Comparison of ENCODE assay signal across 10 cellular contexts in genomic region chr3:152505926-152506325, GRCh38.
DNase-seq lines count a peak whose midpoint lies in the region; ATAC-seq lines count a peak whose summit lies in the region.
"Had no signal": no experiment of that assay in that cellular context is flagged by ENCODE, and none has a peak within 500 bp of the region (broad histone marks: within the 10 kb centered on the region; RNA-seq: fewer than 3 reads in every experiment).

No MANE protein-coding gene starts in this region.

- no peak overlapping the region for H3K4me3 ChIP-seq in neuronal stem cell (ENCODE audit: low read length in 2 of 2)

- peak overlapping the region; percentile 38 for H3K27ac Mint-ChIP-seq in activated naive CD8-positive, alpha-beta T cell treated with anti-CD3 and anti-CD28 coated beads, Interleukin-2, amount 10 ng/mL, durations not matched to agents 7 days and 5 days

- peaks cover 5% of the 10 kb centered on the region for H3K36me3 Mint-ChIP-seq in activated naive CD8-positive, alpha-beta T cell treated with anti-CD3 and anti-CD28 coated beads, Interleukin-2, amount 10 ng/mL, durations not matched to agents 7 days and 5 days

- no peaks in the 10 kb centered on the region for H3K9me3 ChIP-seq in neuronal stem cell (replicated peaks in 1 of 2; ENCODE audit: control insufficient read depth in 2 of 2, insufficient read depth in 1 of 2, low read depth in 1 of 2, low read length in 2 of 2)

- no peaks in the 10 kb centered on the region for H3K4me1 ChIP-seq in neuronal stem cell (ENCODE audit: control insufficient read depth in 2 of 2, insufficient read depth in 1 of 2, low read depth in 1 of 2, low read length in 2 of 2)
- H3K4me1 ChIP-seq: foreskin keratinocyte had no signal

- H3K4me1 Mint-ChIP-seq in activated naive CD8-positive, alpha-beta T cell treated with anti-CD3 and anti-CD28 coated beads, Interleukin-2, amount 10 ng/mL, durations not matched to agents 7 days and 5 days = peaks cover 10% of the 10 kb centered on the region

- H3K27me3 Mint-ChIP-seq in activated naive CD8-positive, alpha-beta T cell treated with anti-CD3 and anti-CD28 coated beads, Interleukin-2, amount 10 ng/mL, durations not matched to agents 7 days and 5 days = peaks cover 4% of the 10 kb centered on the region

- no peak overlapping the region for H2BK12ac ChIP-seq in neuronal stem cell (ENCODE audit: low read length)

- H3K18ac ChIP-seq in neuronal stem cell (ENCODE audit: low read length) = no peak overlapping the region

- no peak overlapping the region for H3K4me2 ChIP-seq in neuronal stem cell (ENCODE audit: insufficient read depth, low read length, poor library complexity, severe bottlenecking)

- no peak overlapping the region for H2BK120ac ChIP-seq in neuronal stem cell (ENCODE audit: low read depth, low read length)

- DNase-seq in activated naive CD8-positive, alpha-beta T cell treated with anti-CD3 and anti-CD28 coated beads, Interleukin-2, amount 10 ng/mL, durations not matched to agents 7 days and 5 days = peak; percentile 42
- DNase-seq in NCI-H446 (lab: John Stamatoyannopoulos, UW) (no peak), NCI-H2196 (lab: John Stamatoyannopoulos, UW; ENCODE audit: unreplicated experiment) (no peak), neuronal stem cell (ENCODE audit: low spot score) (no peak)
- DNase-seq in stimulated activated naive CD4-positive, alpha-beta T cell (lab: John Stamatoyannopoulos, UW) = no peak
- DNase-seq: foreskin keratinocyte, NCI-H524 treated with DMSO at 0.1 percent for 48 hours had no signal

- peak overlapping the region; percentile 28 for H3K4me3 Mint-ChIP-seq in activated naive CD8-positive, alpha-beta T cell treated with anti-CD3 and anti-CD28 coated beads, Interleukin-2, amount 10 ng/mL, durations not matched to agents 7 days and 5 days

- WGBS in neuronal stem cell (ENCODE audit: extremely low coverage in 2 of 2, insufficient read length in 2 of 2, insufficient replicate concordance in 1 of 2), 2 donors = no CpG with 5 or more reads among the region's 5 CpGs

- H2AFZ ChIP-seq in neuronal stem cell (ENCODE audit: low read length) = no peak overlapping the region

- POLR2A ChIA-PET in activated naive CD8-positive, alpha-beta T cell treated with anti-CD3 and anti-CD28 coated beads, Interleukin-2, amount 10 ng/mL, durations not matched to agents 7 days and 5 days (lab: Charles Lee) = interaction anchor here (1.0 kb wide), 1 partner anchor 231 kb away, joined by 3 read pairs; no protein-coding TSS in a partner anchor

- H2AK5ac ChIP-seq in neuronal stem cell (ENCODE audit: low read depth, low read length) = no peak overlapping the region

- H3K27ac ChIP-seq in neuronal stem cell (replicated peaks; ENCODE audit: low read length) = no peak overlapping the region
- H3K27ac ChIP-seq: foreskin keratinocyte had no signal

- no peaks in the 10 kb centered on the region for H3K79me1 ChIP-seq in neuronal stem cell (ENCODE audit: low read depth, low read length)

- H3K14ac ChIP-seq in neuronal stem cell (ENCODE audit: low read length) = no peak overlapping the region

- H3K9me3 Mint-ChIP-seq in activated naive CD8-positive, alpha-beta T cell treated with anti-CD3 and anti-CD28 coated beads, Interleukin-2, amount 10 ng/mL, durations not matched to agents 7 days and 5 days = peaks cover 1% of the 10 kb centered on the region

- no peak overlapping the region for H2BK15ac ChIP-seq in neuronal stem cell (ENCODE audit: low read length)

- H3K9ac ChIP-seq in neuronal stem cell (ENCODE audit: low read depth, low read length, poor library complexity) = no peak overlapping the region

- H4K8ac ChIP-seq in neuronal stem cell (ENCODE audit: low read depth, low read length) = no peak overlapping the region

- no peak overlapping the region for H3K4ac ChIP-seq in neuronal stem cell (ENCODE audit: low read length)

- H3K23ac ChIP-seq in neuronal stem cell (ENCODE audit: low read depth, low read length, poor library complexity) = no peak overlapping the region

- ATAC-seq in GM18519 (IDR thresholded peaks at IDR 0.05; ENCODE audit: low FRiP score, unreplicated experiment) (peak; percentile 85), GM21360 (IDR thresholded peaks at IDR 0.05; ENCODE audit: unreplicated experiment) (peak; percentile 83), HG03097 (IDR thresholded peaks at IDR 0.05; ENCODE audit: low FRiP score, unreplicated experiment) (peak; percentile 86)
- peak; percentile 96 for ATAC-seq in activated naive CD8-positive, alpha-beta T cell treated with anti-CD3 and anti-CD28 coated beads, Interleukin-2, amount 10 ng/mL, durations not matched to agents 7 days and 5 days (ENCODE audit: low read depth)
- ATAC-seq: foreskin keratinocyte had no signal

- H3K36me3 ChIP-seq in neuronal stem cell (replicated peaks in 1 of 2; ENCODE audit: control insufficient read depth in 2 of 2, insufficient read depth in 2 of 2, low read length in 2 of 2) = no peaks in the 10 kb centered on the region

- H4K91ac ChIP-seq in neuronal stem cell (ENCODE audit: low read depth, low read length, poor library complexity) = no peak overlapping the region

- H3K27me3 ChIP-seq in neuronal stem cell (ENCODE audit: control insufficient read depth in 3 of 3, insufficient read depth in 3 of 3, low read depth in 1 of 3, low read length in 3 of 3) = no peaks in the 10 kb centered on the region
- H3K27me3 ChIP-seq: foreskin keratinocyte had no signal

- H2BK5ac ChIP-seq in neuronal stem cell (ENCODE audit: low read length) = no peak overlapping the region
